Comparison of ENCODE assay signal across 11 cellular contexts in genomic region chr5:150401376-150402201, GRCh38. TPM values are rescaled to one million over a fixed set of nuclear protein-coding genes. Genes with fewer than 3 reads are reported as not detected.
DNase-seq lines count a peak whose midpoint lies in the region; ATAC-seq, FAIRE-seq and TF ChIP-seq lines count a peak whose summit lies in the region.
"Had no signal": no experiment of that assay in that cellular context is flagged by ENCODE, and none has a peak within 500 bp of the region (broad histone marks: within the 10 kb centered on the region; RNA-seq: fewer than 3 reads in every experiment).

No MANE protein-coding gene starts in this region.

- H4K5ac ChIP-seq in H1 (ENCODE audit: insufficient read length, low read depth, low read length): no peak overlapping the region

- H3K9ac ChIP-seq in SU-DHL-6 (ENCODE audit: low read length) (no peak overlapping the region), H1 (replicated peaks in 1 of 4; ENCODE audit: extremely low read depth in 1 of 4, low read depth in 3 of 4, low read length in 3 of 4) (peak overlapping the region in 1 of 4 experiments; percentile 37; a peak in 2 of 7 replicates)

- no peaks in the 10 kb centered on the region for H3K9me3 ChIP-seq in SU-DHL-6 (ENCODE audit: insufficient read depth, low read length)
- H3K9me3 ChIP-seq in H1 (ENCODE audit: insufficient read depth in 2 of 2, low read depth in 1 of 2, low read length in 1 of 2): no peaks in the 10 kb centered on the region
- no peaks in the 10 kb centered on the region for H3K9me3 ChIP-seq in body of pancreas

- H3K4ac ChIP-seq in H1 (replicated peaks; ENCODE audit: insufficient read length, low read depth, low read length): no peak overlapping the region

- no peaks in the 10 kb centered on the region for H3K79me1 ChIP-seq in H1 (ENCODE audit: low read depth, low read length)

- H3K4me3 ChIP-seq in SU-DHL-6 (ENCODE audit: insufficient read depth, low read length, poor library complexity, severe bottlenecking): no peak overlapping the region
- H3K4me3 ChIP-seq in H1 (ENCODE audit: extremely low read depth in 1 of 4, insufficient read depth in 2 of 4, low read depth in 3 of 4, low read length in 4 of 4): no peak overlapping the region
- H3K4me3 ChIP-seq in body of pancreas: no peak overlapping the region

- H3K79me2 ChIP-seq in SU-DHL-6 (ENCODE audit: insufficient read depth, low read length) (no peaks in the 10 kb centered on the region), H1 (ENCODE audit: control insufficient read depth in 1 of 2, insufficient read depth in 2 of 2, low read length in 2 of 2) (no peaks in the 10 kb centered on the region)

- TF ChIP-seq EP300 in H1 (IDR thresholded peaks at IDR 0.05; ENCODE audit: borderline replicate concordance in 1 of 2, low read depth in 2 of 2, low read length in 2 of 2): no peak

- H3K14ac ChIP-seq in H1 (ENCODE audit: insufficient read length): no peak overlapping the region

- POLR2A ChIA-PET in H1 (lab: Charles Lee; ENCODE audit: partially characterized antibody): interaction anchor here (0.7 to 19.1 kb wide), 14 partner anchors 9 to 263 kb away, joined by 3 to 455 read pairs (median 7); partner anchors contain the start of genes CD74, RPS14 and TCOF1

- no peak overlapping the region for H4K91ac ChIP-seq in H1 (replicated peaks; ENCODE audit: insufficient read length, low read length)

- no peak for TF ChIP-seq RAD21 in H1 (IDR thresholded peaks at IDR 0.05 in 1 of 2, conservative IDR thresholded peaks at IDR 0.05 in 1 of 2; ENCODE audit: low read depth in 2 of 2, low read length in 2 of 2)

- H3K9me2 ChIP-seq in SU-DHL-6 (replicated peaks; ENCODE audit: insufficient read depth, low read length): no peaks in the 10 kb centered on the region

- WGBS in H1 (ENCODE audit: extremely low coverage in 1 of 2, insufficient coverage in 1 of 2, insufficient read length in 1 of 2, insufficient replicate concordance in 2 of 2, low coverage in 1 of 2, low lambda C conversion rate in 2 of 2, missing lambda C conversion rate in 1 of 2), 2 experiments: 88% methylated on average over 10 of the region's 10 CpGs; no CpG with 5 or more reads in 1 of the 2 experiments
- WGBS in body of pancreas, 2 donors: 78 to 81% methylated on average over 9 to 10 of the region's 10 CpGs

- no peak overlapping the region for H3K23ac ChIP-seq in H1 (ENCODE audit: insufficient read length)

- H2AK5ac ChIP-seq in H1 (ENCODE audit: low read depth, low read length): no peak overlapping the region

- H2BK12ac ChIP-seq in H1 (ENCODE audit: low read depth, low read length): no peak overlapping the region

- H3K27me3 ChIP-seq in SU-DHL-6 (ENCODE audit: low read length) (no peaks in the 10 kb centered on the region), H1 (replicated peaks in 1 of 4; ENCODE audit: control insufficient read depth in 3 of 4, extremely low read depth in 1 of 4, insufficient read depth in 3 of 4, low read length in 3 of 4) (no peaks in the 10 kb centered on the region), body of pancreas (no peaks in the 10 kb centered on the region)

- H3K4me2 ChIP-seq in SU-DHL-6 (ENCODE audit: low read depth, low read length, poor library complexity, severe bottlenecking) (no peak overlapping the region), H1 (ENCODE audit: insufficient read depth in 1 of 2, low read depth in 2 of 2, low read length in 2 of 2) (no peak overlapping the region)

- H3K23me2 ChIP-seq in H1 (ENCODE audit: low read depth, low read length): no peaks in the 10 kb centered on the region

- no peak overlapping the region for H3K56ac ChIP-seq in H1 (replicated peaks; ENCODE audit: insufficient read length, low read depth, low read length)

- no peak overlapping the region for H2BK5ac ChIP-seq in H1 (ENCODE audit: low read depth, low read length)

- CTCF ChIA-PET in H1 (lab: Charles Lee; ENCODE audit: partially characterized antibody): interaction anchor here (1.2 to 16.9 kb wide), 4 partner anchors 10 to 48 kb away, joined by 3 to 274 read pairs (median 144); partner anchors contain the start of genes CD74 and RPS14

- peaks cover 10% of the 10 kb centered on the region for H3K36me3 ChIP-seq in SU-DHL-6 (ENCODE audit: low read length)
- peaks cover 21 to 59% (median 41%) of the 10 kb centered on the region in 4 experiments for H3K36me3 ChIP-seq in H1 (ENCODE audit: control insufficient read depth in 2 of 4, insufficient read depth in 4 of 4, low read length in 3 of 4)
- peaks cover 0 to 27% of the 10 kb centered on the region in 2 donors for H3K36me3 ChIP-seq in body of pancreas (replicated peaks in 1 of 2; ENCODE audit: insufficient read depth in 1 of 2, low read depth in 2 of 2)

- H2BK20ac ChIP-seq in H1 (ENCODE audit: low read length): no peak overlapping the region

- peak; percentile 4 for DNase-seq in left ventricle myocardium superior
- no peak for DNase-seq in left cardiac atrium
- no peak for DNase-seq in H1 (ENCODE audit: low read depth in 1 of 2, low spot score in 2 of 2)
- DNase-seq in activated CD4-positive, alpha-beta T cell treated with anti-CD3 and anti-CD28 coated beads for 48 hours: no peak
- DNase-seq in body of pancreas: no peak
- DNase-seq: DMS79 treated with DMSO at 0.1 percent for 48 hours, NCI-H1048, NCI-H2171 had no signal

- H2BK15ac ChIP-seq in H1 (ENCODE audit: low read length): no peak overlapping the region

- no peak for ATAC-seq in left ventricle myocardium superior
- no peak for ATAC-seq in left cardiac atrium
- ATAC-seq in GM18520 (IDR thresholded peaks at IDR 0.05; ENCODE audit: unreplicated experiment): no peak
- no peak for ATAC-seq in body of pancreas

- no peak overlapping the region for H2BK120ac ChIP-seq in H1 (replicated peaks; ENCODE audit: low read depth, low read length)

- H2AFZ ChIP-seq in SU-DHL-6 (ENCODE audit: low read depth, low read length, severe bottlenecking) (no peak overlapping the region), H1 (ENCODE audit: low read length) (no peak overlapping the region)

- FAIRE-seq in H1 (lab: Jason Lieb, UNC): no peak

- H3K27ac ChIP-seq in SU-DHL-6 (ENCODE audit: low read depth, low read length) (peak overlapping the region; percentile 46), H1 (ENCODE audit: low read depth, low read length) (no peak overlapping the region), temporal lobe (ENCODE audit: low read depth, low read length) (peak overlapping the region; percentile 77), body of pancreas (no peak overlapping the region)

- TF ChIP-seq CTCF in SU-DHL-6 (IDR thresholded peaks at IDR 0.05; ENCODE audit: insufficient read depth, low read length, poor library complexity, severe bottlenecking) (no peak), H1 (IDR thresholded peaks at IDR 0.05; ENCODE audit: control extremely low read depth in 1 of 3, insufficient read depth in 1 of 3, low read depth in 1 of 3, low read length in 3 of 3) (no peak), body of pancreas (IDR thresholded peaks at IDR 0.05) (no peak)

- H3K4me1 ChIP-seq in H1 (replicated peaks in 1 of 4; ENCODE audit: control insufficient read depth in 3 of 4, insufficient read depth in 4 of 4, low read length in 3 of 4) (no peaks in the 10 kb centered on the region), body of pancreas (no peaks in the 10 kb centered on the region)

- no peaks in the 10 kb centered on the region for H4K20me1 ChIP-seq in SU-DHL-6 (ENCODE audit: low read depth, low read length)
- H4K20me1 ChIP-seq in H1 (replicated peaks in 1 of 2; ENCODE audit: control insufficient read depth in 1 of 2, insufficient read depth in 2 of 2, low read length in 2 of 2): peaks cover 6 to 11% of the 10 kb centered on the region in 2 experiments

- H3F3A ChIP-seq in SU-DHL-6 (ENCODE audit: insufficient read depth): peaks cover 81% of the 10 kb centered on the region

- intact Hi-C loops in left ventricle myocardium superior (cut with micrococcal nuclease) (no loop called here), left cardiac atrium (cut with DNase I) (no loop called here), body of pancreas (cut with DNase I) (no loop called here)

- no peak overlapping the region for H4K8ac ChIP-seq in H1 (ENCODE audit: extremely low read depth, insufficient read depth, low read length)

- TF ChIP-seq POLR2A in H1 (IDR thresholded peaks at IDR 0.05; ENCODE audit: control extremely low read depth in 1 of 2, low read depth in 2 of 2, low read length in 2 of 2) (no peak; a peak in 1 of 3 replicates), body of pancreas (IDR thresholded peaks at IDR 0.05) (no peak)

- no peak overlapping the region for H3K18ac ChIP-seq in H1 (ENCODE audit: extremely low read depth, low read length)

RNA-seq across cellular contexts. Expression of gene CD74, which starts 11.1 kb away (rescaled TPM):
- total RNA-seq in left ventricle myocardium superior (341 TPM), left cardiac atrium (100 to 1,000 TPM; 255 to 433 TPM), temporal lobe (2.5 TPM), body of pancreas (100 to 1,000 TPM; 130 to 405 TPM)
- total RNA-seq in H1 (2021; fragmentation: NEBNext Ultra II Directional; extraction: Animal tissue kit (Norgen Biotek cat#: 25700)): 45.9 and 48.6 TPM in 2 replicates
- polyA plus RNA-seq in H1 (2011; rRNA removed): 61.0 and 61.8 TPM in 2 replicates
- polyA plus RNA-seq in H1 (2011; cell fraction: cytosol; rRNA removed): 32.2 TPM
- polyA plus RNA-seq in H1 (2011; cell fraction: nucleus; rRNA removed): 47.9 TPM
- 52.7 to 98.5 TPM (median 93.0 TPM) in 4 replicates for polyA plus RNA-seq in H1 (2012, experiment 1 of 2)
- polyA plus RNA-seq in H1 (2012, experiment 2 of 2): 84.1 TPM
- 152 TPM for polyA plus RNA-seq in H1 (2013, experiment 1 of 2)
- polyA plus RNA-seq in H1 (2013, experiment 2 of 2): 192 TPM
- 25.9 and 26.9 TPM in 2 replicates for polyA minus RNA-seq in H1 (2011; rRNA and poly(A)+ RNA removed)
- 37.9 TPM for polyA minus RNA-seq in H1 (2011; cell fraction: cytosol; rRNA and poly(A)+ RNA removed)
- polyA minus RNA-seq in H1 (2011; cell fraction: nucleus; rRNA and poly(A)+ RNA removed): 26.2 TPM

RNA-seq across cellular contexts. Expression of gene TCOF1, which starts 44.1 kb away (rescaled TPM):
- total RNA-seq in left ventricle myocardium superior (21.0 TPM), left cardiac atrium (10 to 100 TPM; 17.4 to 18.5 TPM), temporal lobe (11.3 TPM), body of pancreas (10 to 100 TPM; 18.9 to 23.4 TPM)
- 158 and 170 TPM in 2 replicates for total RNA-seq in H1 (2021; fragmentation: NEBNext Ultra II Directional; extraction: Animal tissue kit (Norgen Biotek cat#: 25700))
- polyA plus RNA-seq in H1 (2011; rRNA removed): 35.9 and 51.6 TPM in 2 replicates
- polyA plus RNA-seq in H1 (2011; cell fraction: cytosol; rRNA removed): 50.8 TPM
- polyA plus RNA-seq in H1 (2011; cell fraction: nucleus; rRNA removed): 129 TPM
- polyA plus RNA-seq in H1 (2012, experiment 1 of 2): 89.6 to 100 TPM (median 96.4 TPM) in 4 replicates
- 50.2 TPM for polyA plus RNA-seq in H1 (2012, experiment 2 of 2)
- polyA plus RNA-seq in H1 (2013, experiment 1 of 2): 70.0 TPM
- polyA plus RNA-seq in H1 (2013, experiment 2 of 2): 67.4 TPM
- 34.0 and 43.1 TPM in 2 replicates for polyA minus RNA-seq in H1 (2011; rRNA and poly(A)+ RNA removed)
- polyA minus RNA-seq in H1 (2011; cell fraction: cytosol; rRNA and poly(A)+ RNA removed): 51.7 TPM
- 74.6 TPM for polyA minus RNA-seq in H1 (2011; cell fraction: nucleus; rRNA and poly(A)+ RNA removed)

RNA-seq across cellular contexts. Expression of gene RPS14, which starts 48.0 kb away (rescaled TPM):
- 1,255 TPM for total RNA-seq in left ventricle myocardium superior
- total RNA-seq in left cardiac atrium: 1,000 to 10,000 TPM; 1,239 to 1,275 TPM
- total RNA-seq in H1 (2021; fragmentation: NEBNext Ultra II Directional; extraction: Animal tissue kit (Norgen Biotek cat#: 25700)): 2,548 and 2,599 TPM in 2 replicates
- 5,579 and 6,423 TPM in 2 replicates for polyA plus RNA-seq in H1 (2011; rRNA removed)
- 6,153 TPM for polyA plus RNA-seq in H1 (2011; cell fraction: cytosol; rRNA removed)
- 2,076 TPM for polyA plus RNA-seq in H1 (2011; cell fraction: nucleus; rRNA removed)
- 3,315 to 4,827 TPM (median 4,072 TPM) in 4 replicates for polyA plus RNA-seq in H1 (2012, experiment 1 of 2)
- polyA plus RNA-seq in H1 (2012, experiment 2 of 2): 7,349 TPM
- polyA plus RNA-seq in H1 (2013, experiment 1 of 2): 3,849 TPM
- 4,074 TPM for polyA plus RNA-seq in H1 (2013, experiment 2 of 2)
- polyA minus RNA-seq in H1 (2011; rRNA and poly(A)+ RNA removed): 913 and 940 TPM in 2 replicates
- 455 TPM for polyA minus RNA-seq in H1 (2011; cell fraction: cytosol; rRNA and poly(A)+ RNA removed)
- polyA minus RNA-seq in H1 (2011; cell fraction: nucleus; rRNA and poly(A)+ RNA removed): 375 TPM
- total RNA-seq in temporal lobe: 1,676 TPM
- total RNA-seq in body of pancreas: 1,000 to 10,000 TPM; 1,348 to 2,916 TPM

Comparison
In these comparisons a context has a peak if more than half of its experiments do, and no peak if none do; other contexts are left out.
1. H3K27ac ChIP-seq: peak in SU-DHL-6 (single experiment) and temporal lobe (single experiment); none in H1 (single experiment) and body of pancreas (0 of 4).
2. RNA of gene CD74, which starts 11.1 kb away (total RNA-seq): 255 to 433 TPM in left cardiac atrium, 130 to 405 TPM in body of pancreas, 341 TPM in left ventricle myocardium superior (single experiment) and 45.9 to 48.6 TPM in H1; 2.5 TPM in temporal lobe (single experiment); every median in the first group is over 10 times any median in the second.